In genomic region chr6:111873178-111874029, GRCh38 we compare ENCODE assay signal across 8 cellular contexts. TPM values are rescaled to one million over a fixed set of nuclear protein-coding genes. Genes with fewer than 3 reads are reported as not detected.
DNase-seq lines count a peak whose midpoint lies in the region; ATAC-seq and TF ChIP-seq lines count a peak whose summit lies in the region.

FYN (minus strand) TSS chr6:111873452; CDS start chr6:111720051, 153,401 bp downstream.

- POLR2A ChIA-PET in AG04450 (lab: Yijun Ruan, JAX): interaction anchor here (0.7 kb wide), 1 partner anchor 169 kb away, joined by 3 read pairs; no protein-coding TSS in a partner anchor

- ATAC-seq in GM19023 (IDR thresholded peaks at IDR 0.05; ENCODE audit: unreplicated experiment) (peak; percentile 100), HG03342 (IDR thresholded peaks at IDR 0.05; ENCODE audit: unreplicated experiment) (peak; percentile 99)
- ATAC-seq in central memory CD8-positive, alpha-beta T cell (replicated peaks; ENCODE audit: extremely low read depth, poor library complexity, severe bottlenecking): peak; percentile 89

- peaks cover 21% of the 10 kb centered on the region for H3K36me3 Mint-ChIP-seq in central memory CD8-positive, alpha-beta T cell (ENCODE audit: insufficient read depth)

- H3K27me3 ChIP-seq in AG04450 (ENCODE audit: control insufficient read depth, insufficient read depth, low read length): peaks cover 9% of the 10 kb centered on the region

- no peak within 1 kb of the TSS for H3K27ac ChIP-seq in AG04450 (ENCODE audit: low read depth, low read length)

- peak; percentile 41 for TF ChIP-seq CTCF in AG04450 (IDR thresholded peaks at IDR 0.05; ENCODE audit: low read depth, low read length)

- peak; percentile 79 for DNase-seq in AG04450 (ENCODE audit: low read depth, low spot score)
- DNase-seq in NCI-H446 (lab: John Stamatoyannopoulos, UW): peak; percentile 87 to 97
- peak; percentile 98 for DNase-seq in activated CD4-positive, CD25-positive, alpha-beta regulatory T cell treated with anti-CD3 and anti-CD28 coated beads, Interleukin-2, amount 50 U/mL, for 16 hours (ENCODE audit: low read depth, low spot score)
- peak; percentile 97 for DNase-seq in central memory CD8-positive, alpha-beta T cell (ENCODE audit: low spot score in 2 of 2)
- peak; percentile 99 for DNase-seq in islet precursor cell
- peak; percentile 99 to 100 (median 99) for DNase-seq in stimulated activated CD4-positive, alpha-beta T cell treated with anti-CD3 and anti-CD28 coated beads, Interleukin-12 subunit alpha, Interleukin-12 subunit beta, amount 100 ng/mL, for 48 hours (ENCODE audit: low read depth in 2 of 3, low spot score in 1 of 3)

- no peaks in the 10 kb centered on the region for H3K27me3 Mint-ChIP-seq in central memory CD8-positive, alpha-beta T cell

- peaks cover 38% of the 10 kb centered on the region for H3K4me1 Mint-ChIP-seq in central memory CD8-positive, alpha-beta T cell

- CTCF ChIA-PET in AG04450 (lab: Charles Lee): interaction anchor here (1.0 to 1.1 kb wide), 2 partner anchors 65 to 170 kb away, joined by 3 to 4 read pairs; no protein-coding TSS in a partner anchor

- peak within 1 kb of the TSS; percentile 76 for H3K4me3 ChIP-seq in AG04450 (ENCODE audit: low read depth, low read length)

- H3K27ac Mint-ChIP-seq in central memory CD8-positive, alpha-beta T cell (ENCODE audit: low read depth): peak within 1 kb of the TSS; percentile 95

- no peaks in the 10 kb centered on the region for H3K9me3 Mint-ChIP-seq in central memory CD8-positive, alpha-beta T cell

- peak within 1 kb of the TSS; percentile 99 for H3K4me3 Mint-ChIP-seq in central memory CD8-positive, alpha-beta T cell

- no peaks in the 10 kb centered on the region for H3K9me3 ChIP-seq in AG04450 (ENCODE audit: control insufficient read depth, insufficient read depth, low read length)

RNA-seq across cellular contexts. Expression of gene FYN, which starts in this region (rescaled TPM):
- 25.2 and 29.0 TPM in 2 replicates for polyA plus RNA-seq in AG04450 (2011; rRNA removed)
- 38.5 and 48.9 TPM in 2 replicates for polyA minus RNA-seq in AG04450 (2011; rRNA and poly(A)+ RNA removed)
